1 cellular context compared by ENCODE assay signal in genomic region chr22:19406281-19406811, GRCh38.
TF ChIP-seq lines count a peak whose summit lies in the region.

No MANE protein-coding gene starts in this region.

TF ChIP-seq in K562, 482 proteins besides CTCF, POLR2A, EP300 and RAD21 (continued from another document):
- TF ChIP-seq ZBTB40 (IDR thresholded peaks at IDR 0.05) (no peak), ZBTB40 (CRISPR knock-in tag; IDR thresholded peaks at IDR 0.05) (no peak), JUND (IDR thresholded peaks at IDR 0.05; ENCODE audit: borderline replicate concordance, low read depth, low read length) (peak; percentile 23; the same call in 1 of the 2 replicates), JUND (tag; IDR thresholded peaks at IDR 0.05; ENCODE audit: borderline replicate concordance, low read depth, low read length) (no peak), CTBP1 (IDR thresholded peaks at IDR 0.05; ENCODE audit: borderline replicate concordance) (peak; percentile 46; the same call in 1 of the 2 replicates), KLF1 (tag; IDR thresholded peaks at IDR 0.05) (0 out of 2 replicates have a peak, but pooled peaks have one; percentile 14), BHLHE40 (IDR thresholded peaks at IDR 0.05; ENCODE audit: low read length) (peak; percentile 57), PATZ1 (CRISPR knock-in tag; IDR thresholded peaks at IDR 0.05; ENCODE audit: borderline replicate concordance) (no peak), MAFF (IDR thresholded peaks at IDR 0.05; ENCODE audit: low read length) (no peak; the same call in 1 of the 2 replicates), WHSC1 (IDR thresholded peaks at IDR 0.05; ENCODE audit: low read length) (peak; percentile 93), CLOCK (CRISPR knock-in tag; IDR thresholded peaks at IDR 0.05; ENCODE audit: borderline replicate concordance) (no peak), SNRNP70 (optimal IDR thresholded peaks at IDR 0.05; ENCODE audit: low read depth, low read length) (peak; percentile 61), VEZF1 (CRISPR knock-in tag; IDR thresholded peaks at IDR 0.05) (peak; percentile 29; the same call in 1 of the 2 replicates), MAZ (CRISPR knock-in tag; conservative IDR thresholded peaks at IDR 0.05 in 1 of 2, IDR thresholded peaks at IDR 0.05 in 1 of 2) (peak in 1 of 2 experiments; percentile 84; a peak in 2 of 4 replicates), TBL1XR1 (IDR thresholded peaks at IDR 0.05; ENCODE audit: low read length in 2 of 2) (peak in 1 of 2 experiments; percentile 65; a peak in 2 of 4 replicates)
